ENCODE assay signal across 8 cellular contexts in the genomic region with DNA sequence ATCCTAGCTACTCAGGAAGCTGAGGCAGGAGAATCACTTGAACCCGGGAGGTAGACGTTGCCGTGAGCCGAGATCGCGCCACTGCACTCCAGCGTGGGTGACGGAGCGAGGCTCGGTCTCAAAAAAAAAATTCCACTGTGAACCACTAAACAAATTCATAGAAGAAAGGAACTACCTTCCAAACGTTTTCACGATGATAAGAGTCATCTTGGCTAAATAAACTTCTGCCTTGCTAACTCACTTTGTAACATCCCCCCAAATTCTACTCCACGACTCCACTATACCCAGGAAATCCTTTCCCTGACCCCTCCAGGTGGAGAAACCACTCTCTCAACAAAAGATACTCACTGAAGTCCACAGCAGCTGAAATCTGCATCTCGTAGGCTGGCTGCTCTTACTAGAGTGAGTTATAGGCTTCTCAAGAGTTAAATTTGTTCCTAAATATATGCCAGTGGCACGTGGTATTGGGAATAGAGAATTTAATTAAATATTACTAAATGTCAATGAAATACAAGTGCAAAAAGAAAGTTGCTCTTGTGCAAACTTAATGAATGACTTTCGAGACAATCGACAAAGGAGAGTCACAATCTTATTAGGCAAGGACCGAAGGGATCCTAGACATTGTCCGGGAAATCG. TPM values are rescaled to one million over a fixed set of nuclear protein-coding genes. Genes with fewer than 3 reads are reported as not detected.
DNase-seq lines count a peak whose midpoint lies in the region; ATAC-seq and TF ChIP-seq lines count a peak whose summit lies in the region.

No MANE protein-coding gene starts in this region.

- peak overlapping the region; percentile 95 to 100 (median 97) for H3K27ac Mint-ChIP-seq in brain

- CTCF ChIA-PET in AG04450 (lab: Charles Lee) = no interaction called here

- H3K9me3 ChIP-seq in AG04450 (ENCODE audit: control insufficient read depth, insufficient read depth, low read length) (peaks cover 3% of the 10 kb centered on the region; the same call in 1 of the 2 replicates), HUES48 (ENCODE audit: control insufficient read depth, insufficient read depth, low read length) (no peaks in the 10 kb centered on the region), muscle layer of colon (ENCODE audit: low read length) (no peaks in the 10 kb centered on the region)

- H3K27me3 ChIP-seq in AG04450 (ENCODE audit: control insufficient read depth, insufficient read depth, low read length) (no peaks in the 10 kb centered on the region), HUES48 (ENCODE audit: control insufficient read depth, insufficient read depth, low read length) (no peaks in the 10 kb centered on the region), muscle layer of colon (ENCODE audit: control insufficient read depth in 1 of 2, insufficient read depth in 2 of 2, low read length in 2 of 2) (no peaks in the 10 kb centered on the region)

- H3K9ac ChIP-seq in HUES48 (ENCODE audit: low read depth, low read length) = peak overlapping the region; percentile 70
- H3K9ac ChIP-seq in muscle layer of colon (ENCODE audit: low read length) = peak overlapping the region; percentile 38

- TF ChIP-seq CTCF in AG04450 (IDR thresholded peaks at IDR 0.05; ENCODE audit: low read depth, low read length) = no peak
- no peak for TF ChIP-seq CTCF in brain (conservative IDR thresholded peaks at IDR 0.05)

- peak overlapping the region; percentile 72 for H3K4me3 ChIP-seq in AG04450 (ENCODE audit: low read depth, low read length)
- H3K4me3 ChIP-seq in HUES48 (ENCODE audit: low read depth, low read length) = peak overlapping the region; percentile 53
- H3K4me3 ChIP-seq in muscle layer of colon (ENCODE audit: low read depth in 1 of 2, low read length in 2 of 2) = peak overlapping the region; percentile 29 to 90

- H3K27ac ChIP-seq in AG04450 (ENCODE audit: low read depth, low read length) (peak overlapping the region; percentile 34), HUES48 (ENCODE audit: low read depth, low read length) (peak overlapping the region; percentile 100), muscle layer of colon (ENCODE audit: low read depth, low read length) (peak overlapping the region; percentile 46)

- H3K36me3 Mint-ChIP-seq in brain = peaks cover 20% of the 10 kb centered on the region

- peaks cover 8% of the 10 kb centered on the region for H3K27me3 Mint-ChIP-seq in brain

- H3K4me1 Mint-ChIP-seq in brain = peaks cover 48% of the 10 kb centered on the region

- POLR2A ChIA-PET in AG04450 (lab: Yijun Ruan, JAX) = no interaction called here

- peak overlapping the region; percentile 87 to 97 (median 94) for H3K4me3 Mint-ChIP-seq in brain

- peaks cover 23% of the 10 kb centered on the region for H3K4me1 ChIP-seq in HUES48 (ENCODE audit: control insufficient read depth, insufficient read depth, low read length)
- peaks cover 29% of the 10 kb centered on the region for H3K4me1 ChIP-seq in muscle layer of colon (ENCODE audit: insufficient read depth, low read length)

- peaks cover 0 to 8% (median 0%) of the 10 kb centered on the region in 5 experiments for H3K9me3 Mint-ChIP-seq in brain

- DNase-seq in AG04450 (ENCODE audit: low read depth, low spot score) = no peak
- DNase-seq in dedifferentiated amniotic fluid mesenchymal stem cell (ENCODE audit: extremely low spot score) = no peak

- ATAC-seq in GM21515 (IDR thresholded peaks at IDR 0.05; ENCODE audit: unreplicated experiment) = no peak
- no peak for ATAC-seq in HG03432 (IDR thresholded peaks at IDR 0.05; ENCODE audit: unreplicated experiment)
- no peak for ATAC-seq in HG02852 (IDR thresholded peaks at IDR 0.05; ENCODE audit: unreplicated experiment)

- H3K36me3 ChIP-seq in HUES48 (ENCODE audit: control insufficient read depth, insufficient read depth, low read length) (no peaks in the 10 kb centered on the region), muscle layer of colon (ENCODE audit: insufficient read depth, low read length) (no peaks in the 10 kb centered on the region)

RNA-seq across cellular contexts. Expression of gene GTF2I, which starts 1.6 kb away (rescaled TPM):
- polyA plus RNA-seq in AG04450 (2011; rRNA removed) (91.2 and 115 TPM in 2 replicates), brain (ENCODE audit: insufficient read depth, low read depth, low replicate concordance) (215 TPM)
- 47.7 and 78.7 TPM in 2 replicates for polyA minus RNA-seq in AG04450 (2011; rRNA and poly(A)+ RNA removed)

Comparison
In these comparisons a context has a peak if more than half of its experiments do, and no peak if none do; other contexts are left out.
1. H3K27ac ChIP-seq: peak in every context shown above with its lines; median percentile 100 in HUES48; 46 in muscle layer of colon; 34 in AG04450.